1 cellular context compared by ENCODE assay signal in genomic region chr17:40558300-40558584, GRCh38.
TF ChIP-seq lines count a peak whose summit lies in the region.

No MANE protein-coding gene starts in this region.

TF ChIP-seq in GM23338, 12 proteins besides CTCF, POLR2A, EP300 and RAD21 (continued from another document):
- TF ChIP-seq ZNF462 (CRISPR knock-in tag; IDR thresholded peaks at IDR 0.05) (no peak), ZNF331 (CRISPR knock-in tag; IDR thresholded peaks at IDR 0.05; ENCODE audit: low read depth) (no peak), JUNB (IDR thresholded peaks at IDR 0.05; ENCODE audit: unreplicated experiment) (no peak), ETS1 (IDR thresholded peaks at IDR 0.05) (no peak)
